ENCODE assay signal across 19 cellular contexts in genomic region chr11:25351091-25351803, GRCh38.
DNase-seq lines count a peak whose midpoint lies in the region; ATAC-seq, FAIRE-seq and TF ChIP-seq lines count a peak whose summit lies in the region.
"Had no signal": no experiment of that assay in that cellular context is flagged by ENCODE, and none has a peak within 500 bp of the region (broad histone marks: within the 10 kb centered on the region; RNA-seq: fewer than 3 reads in every experiment).

No MANE protein-coding gene starts in this region.

- 0 out of 3 replicates have a peak, but pooled peaks cover 3% of the 10 kb centered on the region for H3K9me3 Mint-ChIP-seq in GM23338
- H3K9me3 Mint-ChIP-seq in activated CD4-positive, alpha-beta memory T cell treated with anti-CD3 and anti-CD28 coated beads, Interleukin-2, amount 10 ng/mL, durations not matched to agents 7 days and 5 days = peaks cover 16% of the 10 kb centered on the region

- H3K4me3 Mint-ChIP-seq in GM23338 = no peak overlapping the region
- no peak overlapping the region for H3K4me3 Mint-ChIP-seq in activated CD4-positive, alpha-beta memory T cell treated with anti-CD3 and anti-CD28 coated beads, Interleukin-2, amount 10 ng/mL, durations not matched to agents 7 days and 5 days
- H3K4me3 Mint-ChIP-seq: CD4-positive, alpha-beta T cell had no signal

- H3K4me2 ChIP-seq in GM23338 = no peak overlapping the region
- no peak overlapping the region for H3K4me2 ChIP-seq in OCI-LY7 (ENCODE audit: low read length)
- no peak overlapping the region for H3K4me2 ChIP-seq in neuronal stem cell (ENCODE audit: insufficient read depth, low read length, poor library complexity, severe bottlenecking)

- H3K36me3 ChIP-seq in GM23338 (ENCODE audit: insufficient read depth) (no peaks in the 10 kb centered on the region), OCI-LY7 (ENCODE audit: insufficient read depth, low read length) (no peaks in the 10 kb centered on the region), kidney (ENCODE audit: control insufficient read depth in 1 of 2, insufficient read depth in 2 of 2, low read length in 2 of 2) (no peaks in the 10 kb centered on the region), neuronal stem cell (replicated peaks in 1 of 2; ENCODE audit: control insufficient read depth in 2 of 2, insufficient read depth in 2 of 2, low read length in 2 of 2) (no peaks in the 10 kb centered on the region), gastrocnemius medialis (no peaks in the 10 kb centered on the region)

- H2BK5ac ChIP-seq in neuronal stem cell (ENCODE audit: low read length) = no peak overlapping the region

- no peaks in the 10 kb centered on the region for H3F3A ChIP-seq in GM23338 (replicated peaks; ENCODE audit: low read depth)

- H3K27ac Mint-ChIP-seq in GM23338 = no peak overlapping the region
- H3K27ac Mint-ChIP-seq in activated CD4-positive, alpha-beta memory T cell treated with anti-CD3 and anti-CD28 coated beads, Interleukin-2, amount 10 ng/mL, durations not matched to agents 7 days and 5 days = no peak overlapping the region
- H3K27ac Mint-ChIP-seq: CD4-positive, alpha-beta T cell had no signal

- H2AK5ac ChIP-seq in neuronal stem cell (ENCODE audit: low read depth, low read length) = no peak overlapping the region

- no peak overlapping the region for H2BK120ac ChIP-seq in neuronal stem cell (ENCODE audit: low read depth, low read length)

- H3K4me3 ChIP-seq in GM23338 (no peak overlapping the region), OCI-LY7 (ENCODE audit: low read depth, low read length, poor library complexity, severe bottlenecking) (no peak overlapping the region), kidney (ENCODE audit: low read length in 2 of 2) (no peak overlapping the region), neuronal stem cell (ENCODE audit: low read length in 2 of 2) (no peak overlapping the region), gastrocnemius medialis (no peak overlapping the region)

- intact Hi-C loops in OCI-LY7 (cut with micrococcal nuclease; ENCODE audit: unreplicated experiment) = no loop called here
- intact Hi-C loops in kidney (cut with DNase I) = no loop called here
- intact Hi-C loops in gastrocnemius medialis (cut with DNase I; ENCODE audit: low total_unique reads) = no loop called here

- no peak overlapping the region for H3K27ac ChIP-seq in GM23338 (ENCODE audit: low read depth)
- H3K27ac ChIP-seq in OCI-LY7 (ENCODE audit: low read depth, low read length, poor library complexity, severe bottlenecking) = no peak overlapping the region
- no peak overlapping the region for H3K27ac ChIP-seq in kidney (ENCODE audit: low read depth in 2 of 2, low read length in 2 of 2)
- H3K27ac ChIP-seq in neuronal stem cell (replicated peaks; ENCODE audit: low read length) = no peak overlapping the region
- no peak overlapping the region for H3K27ac ChIP-seq in gastrocnemius medialis
- H3K27ac ChIP-seq: HL-60 had no signal

- no peak overlapping the region for H4K8ac ChIP-seq in neuronal stem cell (ENCODE audit: low read depth, low read length)

- in situ Hi-C loops in gastrocnemius medialis (cut with MboI; ENCODE audit: low sequenced_read_pairs in 4 of 4) = no loop called here

- no peak overlapping the region for H4K91ac ChIP-seq in neuronal stem cell (ENCODE audit: low read depth, low read length, poor library complexity)

- H2AFZ ChIP-seq in GM23338 (peak overlapping the region; percentile 39; the same call in 1 of the 2 replicates), OCI-LY7 (ENCODE audit: low read length) (peak overlapping the region; percentile 39; the same call in 1 of the 2 replicates), neuronal stem cell (ENCODE audit: low read length) (no peak overlapping the region)

- TF ChIP-seq POLR2A in gastrocnemius medialis (IDR thresholded peaks at IDR 0.05) = no peak

- FAIRE-seq in kidney (lab: Jason Lieb, UNC) = no peak
- FAIRE-seq: G401.6, GM12891 had no signal

- H3K9me2 ChIP-seq in GM23338 (ENCODE audit: insufficient read depth) = no peaks in the 10 kb centered on the region
- H3K9me2 ChIP-seq in OCI-LY7 (ENCODE audit: insufficient read depth, low read length) = no peaks in the 10 kb centered on the region

- no peak overlapping the region for H3K4ac ChIP-seq in neuronal stem cell (ENCODE audit: low read length)

- no peak overlapping the region for H3K14ac ChIP-seq in neuronal stem cell (ENCODE audit: low read length)

- H3K36me3 Mint-ChIP-seq in GM23338 (ENCODE audit: low read depth) = no peaks in the 10 kb centered on the region
- no peaks in the 10 kb centered on the region for H3K36me3 Mint-ChIP-seq in activated CD4-positive, alpha-beta memory T cell treated with anti-CD3 and anti-CD28 coated beads, Interleukin-2, amount 10 ng/mL, durations not matched to agents 7 days and 5 days (ENCODE audit: low read depth)

- no peak for ATAC-seq in GM23338
- ATAC-seq in gastrocnemius medialis = no peak
- ATAC-seq: HCT116 had no signal

- POLR2A ChIA-PET in OCI-LY7 (lab: Charles Lee) = interaction anchor here (0.7 kb wide), 1 partner anchor 513 kb away, joined by 3 read pairs; no protein-coding TSS in a partner anchor
- POLR2A ChIA-PET in activated CD4-positive, alpha-beta memory T cell treated with anti-CD3 and anti-CD28 coated beads, Interleukin-2, amount 10 ng/mL, durations not matched to agents 7 days and 5 days (lab: Charles Lee) = no interaction called here

- no CpG with 5 or more reads among the region's 8 CpGs for WGBS in neuronal stem cell (ENCODE audit: extremely low coverage in 2 of 2, insufficient read length in 2 of 2, insufficient replicate concordance in 1 of 2), 2 donors

- no peaks in the 10 kb centered on the region for H3K27me3 ChIP-seq in GM23338 (ENCODE audit: insufficient read depth)
- H3K27me3 ChIP-seq in neuronal stem cell (ENCODE audit: control insufficient read depth in 3 of 3, insufficient read depth in 3 of 3, low read depth in 1 of 3, low read length in 3 of 3) = no peaks in the 10 kb centered on the region
- no peaks in the 10 kb centered on the region for H3K27me3 ChIP-seq in gastrocnemius medialis

- H3K9ac ChIP-seq in kidney (ENCODE audit: low read length in 2 of 2) (no peak overlapping the region), neuronal stem cell (ENCODE audit: low read depth, low read length, poor library complexity) (no peak overlapping the region)

- no TSS peak for BruUV-seq in OCI-LY7 (replicated peaks; lab: Mats Ljungman, UMichigan)

- H3K9me3 ChIP-seq in OCI-LY7 (ENCODE audit: low read length) = no peaks in the 10 kb centered on the region
- H3K9me3 ChIP-seq in kidney (ENCODE audit: control insufficient read depth in 1 of 2, low read length in 2 of 2) = no peaks in the 10 kb centered on the region
- H3K9me3 ChIP-seq in neuronal stem cell (replicated peaks in 1 of 2; ENCODE audit: control insufficient read depth in 2 of 2, insufficient read depth in 1 of 2, low read depth in 1 of 2, low read length in 2 of 2) = no peaks in the 10 kb centered on the region
- no peaks in the 10 kb centered on the region for H3K9me3 ChIP-seq in gastrocnemius medialis

- no peaks in the 10 kb centered on the region for H3K4me1 Mint-ChIP-seq in GM23338
- no peaks in the 10 kb centered on the region for H3K4me1 Mint-ChIP-seq in activated CD4-positive, alpha-beta memory T cell treated with anti-CD3 and anti-CD28 coated beads, Interleukin-2, amount 10 ng/mL, durations not matched to agents 7 days and 5 days

- H2BK12ac ChIP-seq in neuronal stem cell (ENCODE audit: low read length) = no peak overlapping the region

- no peaks in the 10 kb centered on the region for H3K4me1 ChIP-seq in GM23338 (ENCODE audit: insufficient read depth)
- H3K4me1 ChIP-seq in OCI-LY7 (ENCODE audit: insufficient read depth, low read length, poor library complexity, severe bottlenecking) = no peaks in the 10 kb centered on the region
- no peaks in the 10 kb centered on the region for H3K4me1 ChIP-seq in kidney (ENCODE audit: control insufficient read depth in 1 of 2, insufficient read depth in 1 of 2, low read depth in 1 of 2, low read length in 2 of 2)
- H3K4me1 ChIP-seq in neuronal stem cell (ENCODE audit: control insufficient read depth in 2 of 2, insufficient read depth in 1 of 2, low read depth in 1 of 2, low read length in 2 of 2) = no peaks in the 10 kb centered on the region
- no peaks in the 10 kb centered on the region for H3K4me1 ChIP-seq in gastrocnemius medialis

- no peak overlapping the region for H3K23ac ChIP-seq in neuronal stem cell (ENCODE audit: low read depth, low read length, poor library complexity)

- no peaks in the 10 kb centered on the region for H3K27me3 Mint-ChIP-seq in GM23338 (ENCODE audit: insufficient read depth, low read depth, poor library complexity)
- no peaks in the 10 kb centered on the region for H3K27me3 Mint-ChIP-seq in activated CD4-positive, alpha-beta memory T cell treated with anti-CD3 and anti-CD28 coated beads, Interleukin-2, amount 10 ng/mL, durations not matched to agents 7 days and 5 days
- H3K27me3 Mint-ChIP-seq: CD4-positive, alpha-beta T cell had no signal

- no peak overlapping the region for H2BK15ac ChIP-seq in neuronal stem cell (ENCODE audit: low read length)

- H3K79me2 ChIP-seq in GM23338 (replicated peaks; ENCODE audit: insufficient read depth) (no peaks in the 10 kb centered on the region), OCI-LY7 (ENCODE audit: insufficient read depth, low read depth, low read length) (no peaks in the 10 kb centered on the region)

- CTCF ChIA-PET in OCI-LY7 (lab: Charles Lee; ENCODE audit: unreplicated experiment) = no interaction called here
- CTCF ChIA-PET in activated CD4-positive, alpha-beta memory T cell treated with anti-CD3 and anti-CD28 coated beads, Interleukin-2, amount 10 ng/mL, durations not matched to agents 7 days and 5 days (lab: Charles Lee) = no interaction called here

- peak overlapping the region; percentile 44 for H3K18ac ChIP-seq in neuronal stem cell (ENCODE audit: low read length)

- H4K20me1 ChIP-seq in GM23338 (replicated peaks; ENCODE audit: insufficient read depth) (no peaks in the 10 kb centered on the region), OCI-LY7 (ENCODE audit: insufficient read depth, low read length) (no peaks in the 10 kb centered on the region)

- H3K79me1 ChIP-seq in neuronal stem cell (ENCODE audit: low read depth, low read length) = no peaks in the 10 kb centered on the region

- no peak for DNase-seq in GM23338 (ENCODE audit: low spot score)
- DNase-seq in OCI-LY7 (ENCODE audit: low spot score) = no peak
- peak; percentile 32 for DNase-seq in kidney
- DNase-seq in neuronal stem cell (ENCODE audit: low spot score) = no peak
- no peak for DNase-seq in mucosa of gallbladder (ENCODE audit: low spot score)
- no peak for DNase-seq in gastrocnemius medialis
- no peak for DNase-seq in activated CD4-positive, alpha-beta memory T cell treated with anti-CD3 and anti-CD28 coated beads, Interleukin-2, amount 10 ng/mL, durations not matched to agents 7 days and 5 days
- no peak for DNase-seq in Ammon's horn (ENCODE audit: low spot score)
- DNase-seq: 8988T; AML-193; C1 segment of cervical spinal cord; CD4-positive, alpha-beta T cell; DMS79; EL; GOT3 had no signal

- TF ChIP-seq CTCF in GM23338 (conservative IDR thresholded peaks at IDR 0.05; ENCODE audit: low read depth in 2 of 2) (no peak), OCI-LY7 (conservative IDR thresholded peaks at IDR 0.05; ENCODE audit: low read length) (no peak), kidney (IDR thresholded peaks at IDR 0.05; ENCODE audit: borderline replicate concordance, extremely low read depth, insufficient read depth) (no peak), gastrocnemius medialis (IDR thresholded peaks at IDR 0.05 in 4 of 5, conservative IDR thresholded peaks at IDR 0.05 in 1 of 5) (no peak)
